Comparison of ENCODE assay signal across 8 cellular contexts in the genomic region with DNA sequence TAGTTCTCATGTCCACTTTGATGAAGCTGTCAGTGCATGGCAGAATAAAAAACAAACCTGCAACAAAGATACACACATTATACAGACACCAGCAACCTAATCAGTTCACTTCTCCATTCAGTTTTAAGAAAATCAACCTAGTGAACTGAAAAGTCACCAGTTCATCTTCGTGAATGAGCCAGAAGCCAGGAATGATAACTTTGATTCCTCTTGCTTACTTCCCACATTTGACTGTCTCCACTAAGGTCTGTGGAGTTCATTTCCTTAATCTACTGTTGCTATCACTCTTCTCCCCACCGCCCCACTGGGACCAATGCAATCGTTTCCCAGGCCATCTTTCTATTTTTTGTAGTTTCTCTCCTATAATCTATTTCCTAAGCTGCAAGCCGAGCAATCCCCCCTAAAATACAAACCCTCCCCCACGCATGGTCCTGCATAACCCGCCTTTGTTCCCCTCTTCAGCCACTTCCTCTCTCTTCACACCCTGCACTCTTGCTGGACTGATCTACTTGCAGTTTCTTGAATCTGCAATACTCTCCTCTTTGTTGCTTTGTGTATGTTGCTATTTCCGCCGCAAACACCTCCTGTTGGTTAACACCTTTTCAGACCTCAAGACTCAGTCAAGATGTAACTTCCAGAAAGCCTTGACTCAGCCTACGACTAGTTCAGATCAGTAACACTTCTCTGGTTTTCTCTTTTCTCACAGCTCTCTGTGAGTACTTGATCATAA. TPM values are rescaled to one million over a fixed set of nuclear protein-coding genes. Genes with fewer than 3 reads are reported as not detected.
DNase-seq lines count a peak whose midpoint lies in the region; ATAC-seq, FAIRE-seq and TF ChIP-seq lines count a peak whose summit lies in the region.

No MANE protein-coding gene starts in this region.

- WGBS in suprapubic skin = 75% methylated on average over 9 of the region's 9 CpGs

- TF ChIP-seq POLR2A in suprapubic skin (IDR thresholded peaks at IDR 0.05) (no peak), H54 (IDR thresholded peaks at IDR 0.05; ENCODE audit: low read depth, low read length) (no peak)

- no peaks in the 10 kb centered on the region for H3K27me3 ChIP-seq in suprapubic skin
- no peaks in the 10 kb centered on the region for H3K27me3 ChIP-seq in Karpas-422 (ENCODE audit: low read length)

- H3K4me3 ChIP-seq in kidney (ENCODE audit: low read length in 2 of 2) = no peak overlapping the region
- no peak overlapping the region for H3K4me3 ChIP-seq in suprapubic skin
- H3K4me3 ChIP-seq in Karpas-422 (ENCODE audit: low read length) = no peak overlapping the region

- H3K27me3 Mint-ChIP-seq in activated CD4-positive, alpha-beta T cell treated with anti-CD3 and anti-CD28 coated beads, Interleukin-2, amount 10 ng/mL, durations not matched to agents 24 days and 14 days = no peaks in the 10 kb centered on the region

- H4K20me1 ChIP-seq in Karpas-422 (ENCODE audit: insufficient read depth, low read depth, low read length) = no peaks in the 10 kb centered on the region

- H3K27ac Mint-ChIP-seq in activated CD4-positive, alpha-beta T cell treated with anti-CD3 and anti-CD28 coated beads, Interleukin-2, amount 10 ng/mL, durations not matched to agents 24 days and 14 days = peak overlapping the region; percentile 89

- intact Hi-C loops in activated CD4-positive, alpha-beta T cell treated with anti-CD3 and anti-CD28 coated beads, Interleukin-2, amount 10 ng/mL, durations not matched to agents 24 days and 14 days (cut with micrococcal nuclease) = loop anchor here (1.0 to 2.0 kb wide), 2 partner anchors 17 to 33 kb away; a partner anchor contains a TSS
- intact Hi-C loops in kidney (cut with DNase I) = no loop called here

- H3K9ac ChIP-seq in kidney (ENCODE audit: low read length in 2 of 2) (peak overlapping the region in 1 of 2 donors; percentile 20), Karpas-422 (ENCODE audit: low read length) (no peak overlapping the region)

- H3K27ac ChIP-seq in kidney (ENCODE audit: low read depth in 2 of 2, low read length in 2 of 2) (peak overlapping the region; percentile 32 to 71), suprapubic skin (peak overlapping the region; percentile 49), Karpas-422 (ENCODE audit: low read length) (no peak overlapping the region)

- FAIRE-seq in kidney (lab: Jason Lieb, UNC) = no peak
- no peak for FAIRE-seq in H54 (lab: Jason Lieb, UNC)

- no peaks in the 10 kb centered on the region for H3K9me3 Mint-ChIP-seq in activated CD4-positive, alpha-beta T cell treated with anti-CD3 and anti-CD28 coated beads, Interleukin-2, amount 10 ng/mL, durations not matched to agents 24 days and 14 days

- H3K4me1 Mint-ChIP-seq in activated CD4-positive, alpha-beta T cell treated with anti-CD3 and anti-CD28 coated beads, Interleukin-2, amount 10 ng/mL, durations not matched to agents 24 days and 14 days = peaks cover 50% of the 10 kb centered on the region

- no peak overlapping the region for H2AFZ ChIP-seq in Karpas-422 (ENCODE audit: low read length)

- peak overlapping the region; percentile 69 for H3K4me3 Mint-ChIP-seq in activated CD4-positive, alpha-beta T cell treated with anti-CD3 and anti-CD28 coated beads, Interleukin-2, amount 10 ng/mL, durations not matched to agents 24 days and 14 days

- no peaks in the 10 kb centered on the region for H3K9me2 ChIP-seq in Karpas-422 (replicated peaks; ENCODE audit: insufficient read depth, low read length)

- H3K4me1 ChIP-seq in kidney (ENCODE audit: control insufficient read depth in 1 of 2, insufficient read depth in 1 of 2, low read depth in 1 of 2, low read length in 2 of 2) (peaks cover 20 to 21% of the 10 kb centered on the region in 2 donors), suprapubic skin (peaks cover 48% of the 10 kb centered on the region), Karpas-422 (ENCODE audit: low read length) (peaks cover 59% of the 10 kb centered on the region)

- DNase-seq in activated CD4-positive, alpha-beta T cell treated with anti-CD3 and anti-CD28 coated beads, Interleukin-2, amount 10 ng/mL, durations not matched to agents 24 days and 14 days = peak; percentile 89
- DNase-seq in kidney = no peak
- no peak for DNase-seq in suprapubic skin (ENCODE audit: low spot score in 2 of 2)
- no peak for DNase-seq in Karpas-422
- no peak for DNase-seq in H54 (ENCODE audit: insufficient read length, low spot score)

- H3K4me2 ChIP-seq in Karpas-422 (ENCODE audit: low read depth, low read length, poor library complexity, severe bottlenecking) = no peak overlapping the region

- peaks cover 17 to 27% of the 10 kb centered on the region in 2 donors for H3K36me3 ChIP-seq in kidney (ENCODE audit: control insufficient read depth in 1 of 2, insufficient read depth in 2 of 2, low read length in 2 of 2)
- H3K36me3 ChIP-seq in suprapubic skin = peaks cover 37% of the 10 kb centered on the region
- H3K36me3 ChIP-seq in Karpas-422 (ENCODE audit: insufficient read depth, low read length) = no peaks in the 10 kb centered on the region

- no peaks in the 10 kb centered on the region for H3K9me3 ChIP-seq in kidney (ENCODE audit: control insufficient read depth in 1 of 2, low read length in 2 of 2)
- H3K9me3 ChIP-seq in suprapubic skin = no peaks in the 10 kb centered on the region
- H3K9me3 ChIP-seq in Karpas-422 (ENCODE audit: low read length) = no peaks in the 10 kb centered on the region

- ATAC-seq in GM19324 (IDR thresholded peaks at IDR 0.05; ENCODE audit: low FRiP score, unreplicated experiment) (peak; percentile 94), HG02981 (IDR thresholded peaks at IDR 0.05; ENCODE audit: unreplicated experiment) (peak; percentile 93), HG03039 (IDR thresholded peaks at IDR 0.05; ENCODE audit: unreplicated experiment) (no peak)

- TF ChIP-seq EP300 in suprapubic skin (IDR thresholded peaks at IDR 0.05) = no peak

- H3K79me2 ChIP-seq in Karpas-422 (ENCODE audit: low read length) = peaks cover 2% of the 10 kb centered on the region; the same call in 1 of the 2 replicates

- peaks cover 47% of the 10 kb centered on the region for H3K36me3 Mint-ChIP-seq in activated CD4-positive, alpha-beta T cell treated with anti-CD3 and anti-CD28 coated beads, Interleukin-2, amount 10 ng/mL, durations not matched to agents 24 days and 14 days (ENCODE audit: low read depth)

- no peak for TF ChIP-seq CTCF in kidney (IDR thresholded peaks at IDR 0.05; ENCODE audit: borderline replicate concordance, extremely low read depth, insufficient read depth)
- no peak for TF ChIP-seq CTCF in suprapubic skin (IDR thresholded peaks at IDR 0.05)

RNA-seq across cellular contexts. Expression of a gene that starts 16.6 kb away (rescaled TPM):
- total RNA-seq in activated CD4-positive, alpha-beta T cell treated with anti-CD3 and anti-CD28 coated beads, Interleukin-2, amount 10 ng/mL, durations not matched to agents 24 days and 14 days = 48.3 and 50.3 TPM in 2 replicates
- total RNA-seq in kidney = 229 TPM
- 165 TPM for polyA plus RNA-seq in kidney (ENCODE audit: insufficient read depth, low read depth, low replicate concordance)
- total RNA-seq in suprapubic skin = 100 to 1,000 TPM; 166 to 238 (median 185) TPM
- total RNA-seq in Karpas-422 (2014; rRNA removed; shearing (Covaris generic); ENCODE audit: low replicate concordance) = 16.4 and 33.1 TPM in 2 replicates
